20 cellular contexts compared by ENCODE assay signal in genomic region chr1:170685166-170685565, GRCh38.
A peak's percentile ranks its signal among the peaks of the same experiment; 100 is the strongest.
DNase-seq lines count a peak whose midpoint lies in the region; ATAC-seq and TF ChIP-seq lines count a peak whose summit lies in the region.
"Had no signal": no experiment of that assay in that cellular context is flagged by ENCODE, and none has a peak within 500 bp of the region (broad histone marks: within the 10 kb centered on the region; RNA-seq: fewer than 3 reads in every experiment).

No MANE protein-coding gene starts in this region.

- peak overlapping the region; percentile 24 for H3K27ac ChIP-seq in subcutaneous abdominal adipose tissue (ENCODE audit: low read depth, low read length)
- H3K27ac ChIP-seq: right atrium auricular region had no signal

- no peak for TF ChIP-seq CTCF in foreskin fibroblast (IDR thresholded peaks at IDR 0.05; ENCODE audit: low read depth, low read length)

- H3K9ac ChIP-seq in subcutaneous abdominal adipose tissue (ENCODE audit: low read length in 5 of 5), result no peak overlapping the region

- DNase-seq in GM03348 (ENCODE audit: low spot score) (peak; percentile 47), amniotic stem cell (lab: John Stamatoyannopoulos, UW) (peak; percentile 57), foreskin fibroblast (peak; percentile 91 to 93)
- DNase-seq in activated T-cell treated with anti-CD3 and anti-CD28 coated beads, Interleukin-2, amount 50 U/mL, for 48 hours, result no peak
- no peak for DNase-seq in stimulated activated CD4-positive, alpha-beta T cell treated with anti-CD3 and anti-CD28 coated beads, Interleukin-12 subunit alpha, Interleukin-12 subunit beta, amount 100 ng/mL, for 4 hours
- DNase-seq: activated CD8-positive, alpha-beta T cell treated with anti-CD3 and anti-CD28 coated beads, Interleukin-2, amount 10 ng/mL, durations not matched to agents 7 days and 5 days; activated naive CD8-positive, alpha-beta T cell treated with anti-CD3 and anti-CD28 coated beads, Interleukin-2, amount 50 U/mL, for 24 hours; CD4-positive, CD25-positive, alpha-beta regulatory T cell; DMS53; heart right ventricle; mesendoderm; MV-4-11; NCI-H2107; nephron progenitor cell; stimulated activated CD4-positive, alpha-beta T cell treated with anti-CD3 and anti-CD28 coated beads, Interleukin-2, amount 100 ng/mL, for 24 hours had no signal

- no peaks in the 10 kb centered on the region for H3K9me3 ChIP-seq in subcutaneous abdominal adipose tissue (ENCODE audit: control insufficient read depth in 5 of 5, low read length in 5 of 5)
- H3K9me3 ChIP-seq: heart right ventricle, right atrium auricular region had no signal

- H3K4me1 ChIP-seq in subcutaneous abdominal adipose tissue (ENCODE audit: control insufficient read depth in 5 of 5, insufficient read depth in 5 of 5, low read length in 5 of 5), result peaks cover 0 to 12% (median 6%) of the 10 kb centered on the region in 5 donors
- H3K4me1 ChIP-seq: right atrium auricular region had no signal

- H3K36me3 ChIP-seq in subcutaneous abdominal adipose tissue (ENCODE audit: control insufficient read depth in 5 of 5, insufficient read depth in 5 of 5, low read length in 5 of 5), result no peaks in the 10 kb centered on the region
- H3K36me3 ChIP-seq: heart right ventricle, right atrium auricular region had no signal

- H3K27me3 ChIP-seq in subcutaneous abdominal adipose tissue (ENCODE audit: control insufficient read depth in 5 of 5, insufficient read depth in 4 of 5, low read length in 5 of 5), result peaks cover 0 to 4% (median 0%) of the 10 kb centered on the region in 5 donors
- H3K27me3 ChIP-seq: heart right ventricle, right atrium auricular region had no signal

- ATAC-seq in GM21367 (IDR thresholded peaks at IDR 0.05; ENCODE audit: unreplicated experiment), result no peak
- ATAC-seq: activated CD8-positive, alpha-beta T cell treated with anti-CD3 and anti-CD28 coated beads, Interleukin-2, amount 10 ng/mL, durations not matched to agents 7 days and 5 days; activated naive CD8-positive, alpha-beta T cell treated with anti-CD3 and anti-CD28 coated beads, Interleukin-2, amount 50 U/mL, for 24 hours; HepG2; Panc1 had no signal

- H3K4me3 ChIP-seq in foreskin fibroblast (ENCODE audit: low read depth in 1 of 2, low read length in 2 of 2) (no peak overlapping the region), subcutaneous abdominal adipose tissue (ENCODE audit: low read depth in 1 of 5, low read length in 5 of 5) (no peak overlapping the region)
- H3K4me3 ChIP-seq: heart right ventricle, right atrium auricular region had no signal

Comparison
In these comparisons a context has a peak if more than half of its experiments do, and no peak if none do; other contexts are left out.
1. DNase-seq: peak in GM03348 (single experiment), amniotic stem cell (single experiment) and foreskin fibroblast (2 of 2); none in activated T-cell treated with anti-CD3 and anti-CD28 coated beads, Interleukin-2, amount 50 U/mL, for 48 hours (0 of 2) and stimulated activated CD4-positive, alpha-beta T cell treated with anti-CD3 and anti-CD28 coated beads, Interleukin-12 subunit alpha, Interleukin-12 subunit beta, amount 100 ng/mL, for 4 hours (single experiment).